In the genomic region with DNA sequence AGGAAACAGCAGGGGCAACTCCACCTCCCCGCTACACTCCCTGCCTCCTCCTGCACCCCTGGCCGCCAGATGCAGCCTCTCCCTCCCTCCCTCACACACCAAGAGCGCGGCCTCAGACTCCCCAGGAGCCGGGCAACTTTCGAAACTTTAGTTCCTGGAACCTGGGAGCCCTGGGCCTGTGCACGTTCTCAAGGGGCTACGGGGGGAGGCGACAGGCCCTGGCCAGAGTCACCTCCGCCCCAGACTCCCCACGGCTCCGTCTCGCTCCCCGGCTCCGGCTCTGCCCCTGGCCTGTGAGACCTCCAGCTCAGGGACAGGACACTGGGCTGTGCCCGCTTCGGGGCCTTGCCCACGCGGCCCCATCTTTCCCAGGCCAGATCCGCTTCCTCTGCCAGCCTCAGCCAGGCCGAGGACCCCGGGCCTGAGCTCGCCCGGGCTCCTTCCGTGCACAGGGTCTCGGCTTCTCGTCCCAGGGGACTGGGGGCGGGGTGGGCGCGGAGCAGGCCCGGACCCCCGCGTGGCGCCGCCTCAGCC, we compare ENCODE assay signal across 1 cellular context.
TF ChIP-seq lines count a peak whose summit lies in the region.

No MANE protein-coding gene starts in this region.

TF ChIP-seq in GM12878, 131 proteins besides CTCF, POLR2A, EP300 and RAD21 (continued from another document):
- TF ChIP-seq, protein P1, sequence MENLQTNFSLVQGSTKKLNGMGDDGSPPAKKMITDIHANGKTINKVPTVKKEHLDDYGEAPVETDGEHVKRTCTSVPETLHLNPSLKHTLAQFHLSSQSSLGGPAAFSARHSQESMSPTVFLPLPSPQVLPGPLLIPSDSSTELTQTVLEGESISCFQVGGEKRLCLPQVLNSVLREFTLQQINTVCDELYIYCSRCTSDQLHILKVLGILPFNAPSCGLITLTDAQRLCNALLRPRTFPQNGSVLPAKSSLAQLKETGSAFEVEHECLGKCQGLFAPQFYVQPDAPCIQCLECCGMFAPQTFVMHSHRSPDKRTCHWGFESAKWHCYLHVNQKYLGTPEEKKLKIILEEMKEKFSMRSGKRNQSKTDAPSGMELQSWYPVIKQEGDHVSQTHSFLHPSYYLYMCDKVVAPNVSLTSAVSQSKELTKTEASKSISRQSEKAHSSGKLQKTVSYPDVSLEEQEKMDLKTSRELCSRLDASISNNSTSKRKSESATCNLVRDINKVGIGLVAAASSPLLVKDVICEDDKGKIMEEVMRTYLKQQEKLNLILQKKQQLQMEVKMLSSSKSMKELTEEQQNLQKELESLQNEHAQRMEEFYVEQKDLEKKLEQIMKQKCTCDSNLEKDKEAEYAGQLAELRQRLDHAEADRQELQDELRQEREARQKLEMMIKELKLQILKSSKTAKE (IDR thresholded peaks at IDR 0.05; ENCODE audit: low read depth, poor library complexity, severe bottlenecking), result no peak
